In the genomic region with DNA sequence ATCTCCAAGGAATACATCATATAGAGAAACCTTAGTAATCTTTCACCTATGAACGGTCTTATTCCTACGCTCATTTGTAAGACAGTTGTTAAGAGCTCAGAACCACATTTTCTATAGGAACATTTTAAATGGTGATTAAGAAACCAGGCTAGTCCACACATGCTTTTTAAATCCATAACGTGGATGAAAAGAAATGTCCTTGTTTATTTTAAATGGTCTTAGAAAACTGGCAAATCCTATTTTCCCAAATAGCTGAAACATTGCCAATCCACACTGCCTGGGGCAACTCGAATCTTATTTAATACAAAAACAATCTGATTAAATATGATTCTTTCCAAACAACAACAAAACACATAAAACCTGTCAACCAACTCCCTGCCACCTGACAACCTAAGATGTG, we compare ENCODE assay signal across 15 cellular contexts. TPM values are rescaled to one million over a fixed set of nuclear protein-coding genes. Genes with fewer than 3 reads are reported as not detected.
DNase-seq lines count a peak whose midpoint lies in the region; ATAC-seq, FAIRE-seq and TF ChIP-seq lines count a peak whose summit lies in the region.
"Had no signal": no experiment of that assay in that cellular context is flagged by ENCODE, and none has a peak within 500 bp of the region (broad histone marks: within the 10 kb centered on the region; RNA-seq: fewer than 3 reads in every experiment).

No MANE protein-coding gene starts in this region.

- no peak overlapping the region for H3K27ac ChIP-seq in kidney (ENCODE audit: low read depth in 2 of 2, low read length in 2 of 2)
- H3K27ac ChIP-seq: cardiac muscle cell, pancreas, thyroid gland had no signal

- no peaks in the 10 kb centered on the region for H3K36me3 ChIP-seq in kidney (ENCODE audit: control insufficient read depth in 1 of 2, insufficient read depth in 2 of 2, low read length in 2 of 2)
- H3K36me3 ChIP-seq: cardiac muscle cell, pancreas, thyroid gland had no signal

- H3K9me3 ChIP-seq in kidney (ENCODE audit: control insufficient read depth in 1 of 2, low read length in 2 of 2): no peaks in the 10 kb centered on the region
- H3K9me3 ChIP-seq: pancreas, thyroid gland had no signal

- H3K4me1 Mint-ChIP-seq in activated naive CD4-positive, alpha-beta T cell treated with anti-CD3 and anti-CD28 coated beads, Interleukin-2, amount 50 U/mL, for 24 hours: peaks cover 18% of the 10 kb centered on the region
- H3K4me1 Mint-ChIP-seq in activated naive CD4-positive, alpha-beta T cell treated with anti-CD3 and anti-CD28 coated beads for 36 hours (ENCODE audit: low read depth): peaks cover 20% of the 10 kb centered on the region
- peaks cover 35% of the 10 kb centered on the region for H3K4me1 Mint-ChIP-seq in stimulated activated memory B cell treated with anti-CD40 and anti-IgM and Interleukin-4, amounts not matched to agents 10 μg/mL and 1 μg/mL and 100 μg/mL, for 72 hours

- H3K4me3 ChIP-seq in astrocyte of the cerebellum (ENCODE audit: low read depth, low read length) (no peak overlapping the region), kidney (ENCODE audit: low read length in 2 of 2) (no peak overlapping the region)
- H3K4me3 ChIP-seq: cardiac muscle cell, pancreas, thyroid gland had no signal

- H3K27ac Mint-ChIP-seq in activated naive CD4-positive, alpha-beta T cell treated with anti-CD3 and anti-CD28 coated beads, Interleukin-2, amount 50 U/mL, for 24 hours: peak overlapping the region; percentile 1
- H3K27ac Mint-ChIP-seq in activated naive CD4-positive, alpha-beta T cell treated with anti-CD3 and anti-CD28 coated beads for 36 hours: no peak overlapping the region
- no peak overlapping the region for H3K27ac Mint-ChIP-seq in stimulated activated memory B cell treated with anti-CD40 and anti-IgM and Interleukin-4, amounts not matched to agents 10 μg/mL and 1 μg/mL and 100 μg/mL, for 72 hours

- intact Hi-C loops in activated naive CD4-positive, alpha-beta T cell treated with anti-CD3 and anti-CD28 coated beads for 36 hours (cut with micrococcal nuclease): no loop called here
- intact Hi-C loops in kidney (cut with DNase I): loop anchor here (10.0 kb wide), 1 partner anchor 435 kb away; no protein-coding TSS in a partner anchor

- H3K4me3 Mint-ChIP-seq in activated naive CD4-positive, alpha-beta T cell treated with anti-CD3 and anti-CD28 coated beads, Interleukin-2, amount 50 U/mL, for 24 hours: no peak overlapping the region
- no peak overlapping the region for H3K4me3 Mint-ChIP-seq in activated naive CD4-positive, alpha-beta T cell treated with anti-CD3 and anti-CD28 coated beads for 36 hours
- no peak overlapping the region for H3K4me3 Mint-ChIP-seq in stimulated activated memory B cell treated with anti-CD40 and anti-IgM and Interleukin-4, amounts not matched to agents 10 μg/mL and 1 μg/mL and 100 μg/mL, for 72 hours

- TF ChIP-seq CTCF in astrocyte of the cerebellum (IDR thresholded peaks at IDR 0.05; ENCODE audit: low read depth, low read length, missing control alignments) (no peak), kidney (IDR thresholded peaks at IDR 0.05; ENCODE audit: borderline replicate concordance, extremely low read depth, insufficient read depth) (no peak)

- no peak overlapping the region for H3K9ac ChIP-seq in kidney (ENCODE audit: low read length in 2 of 2)

- FAIRE-seq in kidney (lab: Jason Lieb, UNC): no peak
- FAIRE-seq: A204.1 had no signal

- H3K27me3 Mint-ChIP-seq in activated naive CD4-positive, alpha-beta T cell treated with anti-CD3 and anti-CD28 coated beads, Interleukin-2, amount 50 U/mL, for 24 hours: no peaks in the 10 kb centered on the region
- H3K27me3 Mint-ChIP-seq in activated naive CD4-positive, alpha-beta T cell treated with anti-CD3 and anti-CD28 coated beads for 36 hours (ENCODE audit: low read depth): no peaks in the 10 kb centered on the region
- no peaks in the 10 kb centered on the region for H3K27me3 Mint-ChIP-seq in stimulated activated memory B cell treated with anti-CD40 and anti-IgM and Interleukin-4, amounts not matched to agents 10 μg/mL and 1 μg/mL and 100 μg/mL, for 72 hours

- CTCF ChIA-PET in activated naive CD4-positive, alpha-beta T cell treated with anti-CD3 and anti-CD28 coated beads for 36 hours (lab: Charles Lee): interaction anchor here (0.6 to 1.2 kb wide), 6 partner anchors 14 to 323 kb away, joined by 3 to 4 read pairs (median 3); a partner anchor contains a TSS

- ATAC-seq in stimulated activated memory B cell treated with anti-CD40 and anti-IgM and Interleukin-4, amounts not matched to agents 10 μg/mL and 1 μg/mL and 100 μg/mL, for 72 hours: no peak
- ATAC-seq in GM19035 (IDR thresholded peaks at IDR 0.05; ENCODE audit: unreplicated experiment): no peak
- ATAC-seq: pancreas had no signal

- no peak for DNase-seq in activated naive CD4-positive, alpha-beta T cell treated with anti-CD3 and anti-CD28 coated beads for 36 hours
- DNase-seq in astrocyte of the cerebellum (ENCODE audit: low read depth) (peak; percentile 38), fibroblast of the conjunctiva (ENCODE audit: low read depth) (peak; percentile 18), NCI-H510A (lab: John Stamatoyannopoulos, UW) (no peak), kidney (no peak)
- DNase-seq: NCI-H1048; NCI-H446 treated with DMSO at 0.1 percent for 48 hours; pancreas; stimulated activated CD4-positive, alpha-beta T cell treated with anti-CD3 and anti-CD28 coated beads, Interleukin-12 subunit alpha, Interleukin-12 subunit beta, amount 100 ng/mL, for 4 hours; thyroid gland had no signal

- in situ Hi-C loops in astrocyte of the cerebellum (cut with HindIII; ENCODE audit: low sequenced_read_pairs): loop anchor here (25.0 kb wide), 1 partner anchor 448 kb away; no protein-coding TSS in a partner anchor

- no peaks in the 10 kb centered on the region for H3K9me3 Mint-ChIP-seq in activated naive CD4-positive, alpha-beta T cell treated with anti-CD3 and anti-CD28 coated beads, Interleukin-2, amount 50 U/mL, for 24 hours
- H3K9me3 Mint-ChIP-seq in activated naive CD4-positive, alpha-beta T cell treated with anti-CD3 and anti-CD28 coated beads for 36 hours: peaks cover 3% of the 10 kb centered on the region
- peaks cover 4% of the 10 kb centered on the region for H3K9me3 Mint-ChIP-seq in stimulated activated memory B cell treated with anti-CD40 and anti-IgM and Interleukin-4, amounts not matched to agents 10 μg/mL and 1 μg/mL and 100 μg/mL, for 72 hours

- H3K4me1 ChIP-seq in kidney (ENCODE audit: control insufficient read depth in 1 of 2, insufficient read depth in 1 of 2, low read depth in 1 of 2, low read length in 2 of 2): peaks cover 3 to 6% of the 10 kb centered on the region in 2 donors
- H3K4me1 ChIP-seq: thyroid gland had no signal

- peaks cover 5% of the 10 kb centered on the region for H3K36me3 Mint-ChIP-seq in activated naive CD4-positive, alpha-beta T cell treated with anti-CD3 and anti-CD28 coated beads, Interleukin-2, amount 50 U/mL, for 24 hours
- H3K36me3 Mint-ChIP-seq in activated naive CD4-positive, alpha-beta T cell treated with anti-CD3 and anti-CD28 coated beads for 36 hours (ENCODE audit: low read depth): peaks cover 14% of the 10 kb centered on the region
- peaks cover 25% of the 10 kb centered on the region for H3K36me3 Mint-ChIP-seq in stimulated activated memory B cell treated with anti-CD40 and anti-IgM and Interleukin-4, amounts not matched to agents 10 μg/mL and 1 μg/mL and 100 μg/mL, for 72 hours

RNA-seq across cellular contexts. Expression of a gene that starts 23.7 kb away (rescaled TPM):
- total RNA-seq in activated naive CD4-positive, alpha-beta T cell treated with anti-CD3 and anti-CD28 coated beads for 36 hours: 10 to 100 TPM; 32.9 to 34.5 TPM
- 14.9 TPM for total RNA-seq in kidney
- polyA plus RNA-seq in kidney (ENCODE audit: insufficient read depth, low read depth, low replicate concordance): 10.8 TPM

RNA-seq across cellular contexts. Expression of a gene that starts 23.9 kb away (rescaled TPM):
- total RNA-seq in activated naive CD4-positive, alpha-beta T cell treated with anti-CD3 and anti-CD28 coated beads for 36 hours: 10 to 100 TPM; 21.1 to 21.3 TPM
- 18.5 TPM for total RNA-seq in kidney
- 4.9 TPM for polyA plus RNA-seq in kidney (ENCODE audit: insufficient read depth, low read depth, low replicate concordance)

Comparison
In these comparisons a context has a peak if more than half of its experiments do, and no peak if none do; other contexts are left out.
1. DNase-seq: peak in astrocyte of the cerebellum (single experiment) and fibroblast of the conjunctiva (single experiment); none in activated naive CD4-positive, alpha-beta T cell treated with anti-CD3 and anti-CD28 coated beads for 36 hours (single experiment), NCI-H510A (single experiment) and kidney (single experiment).